9 cellular contexts compared by ENCODE assay signal in genomic region chr13:108495686-108496363, GRCh38.
A peak's percentile ranks its signal among the peaks of the same experiment; 100 is the strongest.
DNase-seq lines count a peak whose midpoint lies in the region; ATAC-seq, FAIRE-seq and TF ChIP-seq lines count a peak whose summit lies in the region.
"Had no signal": no experiment of that assay in that cellular context is flagged by ENCODE, and none has a peak within 500 bp of the region (broad histone marks: within the 10 kb centered on the region; RNA-seq: fewer than 3 reads in every experiment).

No MANE protein-coding gene starts in this region.

- peak; percentile 1 to 28 for DNase-seq in cardiac muscle cell (ENCODE audit: low read depth in 1 of 2, low spot score in 1 of 2)
- no peak for DNase-seq in Right ventricle myocardium inferior (ENCODE audit: missing footprints)
- peak in 1 of 4 experiments; percentile 12 for DNase-seq in K562 (ENCODE audit: extremely low read depth in 1 of 4, low spot score in 3 of 4)
- no peak for DNase-seq in lower lobe of right lung
- no peak for DNase-seq in NCI-H128 (lab: John Stamatoyannopoulos, UW; ENCODE audit: unreplicated experiment)
- DNase-seq in NCI-H187 treated with DMSO at 0.1 percent for 48 hours (lab: John Stamatoyannopoulos, UW), result no peak

- no peaks in the 10 kb centered on the region for H3K4me1 ChIP-seq in cardiac muscle cell (ENCODE audit: low read depth)
- H3K4me1 ChIP-seq in K562 (replicated peaks in 1 of 2; ENCODE audit: control insufficient read depth in 2 of 2, insufficient read depth in 2 of 2, low read length in 2 of 2), result peaks cover 0 to 5% of the 10 kb centered on the region in 2 experiments; a peak in 1 of 5 replicates
- H3K4me1 ChIP-seq in lower lobe of right lung, result peaks cover 11% of the 10 kb centered on the region
- H3K4me1 ChIP-seq in urinary bladder (ENCODE audit: insufficient read depth), result peaks cover 1% of the 10 kb centered on the region

- H3K9me1 ChIP-seq in K562 (ENCODE audit: control insufficient read depth, insufficient read depth, low read length), result no peaks in the 10 kb centered on the region

- TF ChIP-seq CTCF in cardiac muscle cell (IDR thresholded peaks at IDR 0.05; ENCODE audit: low read depth, low read length), result no peak
- TF ChIP-seq CTCF in K562 (IDR thresholded peaks at IDR 0.05 in 2 of 3, conservative IDR thresholded peaks at IDR 0.05 in 1 of 3; ENCODE audit: insufficient read depth in 2 of 3, low read depth in 1 of 3, low read length in 3 of 3), result no peak
- no peak for TF ChIP-seq CTCF in lower lobe of right lung (IDR thresholded peaks at IDR 0.05)

- H3K4me3 ChIP-seq in cardiac muscle cell (peak overlapping the region; percentile 45), K562 (peak overlapping the region; percentile 42), lower lobe of right lung (peak overlapping the region; percentile 46), urinary bladder (ENCODE audit: low read depth, low read length) (peak overlapping the region; percentile 28)

- TF ChIP-seq POLR2A in K562 (conservative IDR thresholded peaks at IDR 0.05), result no peak

- CTCF ChIA-PET in K562 (lab: Yijun Ruan, JAX; ENCODE audit: low intra/inter-chr PET ratio), result no interaction called here

- no peaks in the 10 kb centered on the region for H4K20me1 ChIP-seq in K562 (replicated peaks; ENCODE audit: control insufficient read depth, insufficient read depth, low read length)

- peak overlapping the region; percentile 59; the same call in 1 of the 2 replicates for H2AFZ ChIP-seq in K562 (ENCODE audit: low read depth, low read length)

- ATAC-seq in Right ventricle myocardium inferior, result no peak
- ATAC-seq in K562, result peak; percentile 64
- peak; percentile 34 to 43 for ATAC-seq in lower lobe of right lung
- no peak for ATAC-seq in HG03196 (IDR thresholded peaks at IDR 0.05; ENCODE audit: unreplicated experiment)
- ATAC-seq: Panc1 had no signal

- TF ChIP-seq EP300 in K562 (IDR thresholded peaks at IDR 0.05; ENCODE audit: low read length), result no peak

- POLR2A ChIA-PET in K562 (lab: Yijun Ruan, JAX), result no interaction called here

- intact Hi-C loops in Right ventricle myocardium inferior (cut with DNase I) (no loop called here), K562 (cut with micrococcal nuclease) (no loop called here), lower lobe of right lung (cut with DNase I) (no loop called here)

- peak overlapping the region in 1 of 2 experiments; percentile 47; a peak in 2 of 4 replicates for H3K9ac ChIP-seq in K562 (ENCODE audit: insufficient read depth in 1 of 2, low read depth in 2 of 2, low read length in 2 of 2)

- TF ChIP-seq RAD21 in K562 (CRISPR knock-in tag; conservative IDR thresholded peaks at IDR 0.05 in 1 of 2, IDR thresholded peaks at IDR 0.05 in 1 of 2), result no peak

- no peaks in the 10 kb centered on the region for H3K9me3 ChIP-seq in cardiac muscle cell (ENCODE audit: low read depth)
- no peaks in the 10 kb centered on the region for H3K9me3 ChIP-seq in K562 (replicated peaks; ENCODE audit: control insufficient read depth, insufficient read depth, low read depth, low read length)
- H3K9me3 ChIP-seq in lower lobe of right lung, result no peaks in the 10 kb centered on the region

- BruUV-seq in K562 (replicated peaks; lab: Mats Ljungman, UMichigan), result no TSS peak

- H3K27ac ChIP-seq in cardiac muscle cell (no peak overlapping the region), K562 (ENCODE audit: extremely low read depth, low read depth, low read length) (no peak overlapping the region), lower lobe of right lung (no peak overlapping the region), urinary bladder (ENCODE audit: low read depth) (no peak overlapping the region)

- no peaks in the 10 kb centered on the region; the same call in 2 of the 3 replicates for H3K79me2 ChIP-seq in K562 (ENCODE audit: control insufficient read depth, insufficient read depth, low read length)

- H3K36me3 ChIP-seq in cardiac muscle cell (no peaks in the 10 kb centered on the region), K562 (ENCODE audit: control insufficient read depth, insufficient read depth, low read length) (no peaks in the 10 kb centered on the region), lower lobe of right lung (no peaks in the 10 kb centered on the region), urinary bladder (ENCODE audit: insufficient read depth) (no peaks in the 10 kb centered on the region)

- in situ Hi-C loops in K562 (cut with MboI), result no loop called here

- WGBS in K562 (ENCODE audit: insufficient coverage, low coverage, missing lambda C conversion rate), result 41% methylated on average over 9 of the region's 84 CpGs
- under 1% methylated on average over 84 of the region's 84 CpGs for WGBS in urinary bladder

- FAIRE-seq in K562 (lab: Jason Lieb, UNC), result no peak

- peak overlapping the region; percentile 62 for H3K4me2 ChIP-seq in K562 (ENCODE audit: insufficient read depth, low read length)

- H3K27me3 ChIP-seq in cardiac muscle cell, result peaks cover 81% of the 10 kb centered on the region
- no peaks in the 10 kb centered on the region for H3K27me3 ChIP-seq in K562 (ENCODE audit: control insufficient read depth in 2 of 2, insufficient read depth in 2 of 2, low read length in 2 of 2)
- H3K27me3 ChIP-seq in lower lobe of right lung (ENCODE audit: low read depth), result peaks cover 29% of the 10 kb centered on the region

TF ChIP-seq in K562, 482 proteins besides CTCF, POLR2A, EP300 and RAD21:
- TF ChIP-seq RFX1 (IDR thresholded peaks at IDR 0.05), result peak; percentile 63
- no peak for TF ChIP-seq ZNF398 (CRISPR knock-in tag; IDR thresholded peaks at IDR 0.05)
- peak; percentile 38 for TF ChIP-seq HNRNPLL (IDR thresholded peaks at IDR 0.05; ENCODE audit: low read depth, low read length, poor library complexity, severe bottlenecking)
- TF ChIP-seq RBBP5 (IDR thresholded peaks at IDR 0.05; ENCODE audit: borderline replicate concordance, insufficient read depth, low read length, poor library complexity, severe bottlenecking), result peak; percentile 36
- no peak for TF ChIP-seq SMAD3 (CRISPR knock-in tag; conservative IDR thresholded peaks at IDR 0.05)
- TF ChIP-seq POLR2G (IDR thresholded peaks at IDR 0.05; ENCODE audit: low read depth, low read length), result 0 out of 2 replicates have a peak, but pooled peaks have one; percentile 23
- peak in 1 of 2 experiments; percentile 6 for TF ChIP-seq E2F6 (IDR thresholded peaks at IDR 0.05; ENCODE audit: borderline replicate concordance in 1 of 2, extremely low read depth in 1 of 2, insufficient read depth in 1 of 2, insufficient read length in 1 of 2, low read depth in 1 of 2, low read length in 1 of 2, poor library complexity in 1 of 2, severe bottlenecking in 1 of 2)

Comparison
In these comparisons a context has a peak if more than half of its experiments do, and no peak if none do; other contexts are left out.
1. DNase-seq: peak in cardiac muscle cell (2 of 2); none in Right ventricle myocardium inferior (single experiment), lower lobe of right lung (single experiment), NCI-H128 (single experiment) and NCI-H187 treated with DMSO at 0.1 percent for 48 hours (single experiment).
2. ATAC-seq: peak in K562 (single experiment) and lower lobe of right lung (2 of 2); none in Right ventricle myocardium inferior (single experiment) and HG03196 (single experiment).
3. Peak in every context shown above with its lines, with median percentiles within 50 percentile points of each other: H3K4me3 ChIP-seq.